12 cellular contexts compared by ENCODE assay signal in the genomic region with DNA sequence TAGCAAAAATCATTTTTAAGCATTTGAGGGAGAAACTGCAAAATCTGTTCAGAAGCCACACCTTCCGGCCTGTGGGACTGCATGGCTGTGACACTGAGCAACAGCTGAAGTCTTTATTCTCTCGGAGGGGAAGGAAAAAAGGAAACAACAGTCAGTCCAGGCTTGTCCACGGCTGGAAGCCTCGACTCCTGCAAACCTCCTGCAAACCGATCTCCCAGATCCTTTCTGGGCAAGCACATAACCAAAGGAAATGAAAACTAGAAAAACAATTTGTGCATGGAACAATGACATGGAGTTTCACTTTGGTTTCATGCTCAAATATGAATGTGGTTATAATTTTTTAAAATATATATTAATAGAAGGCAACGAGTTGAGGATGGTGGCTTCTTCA. TPM values are rescaled to one million over a fixed set of nuclear protein-coding genes. Genes with fewer than 3 reads are reported as not detected.
DNase-seq lines count a peak whose midpoint lies in the region; ATAC-seq and TF ChIP-seq lines count a peak whose summit lies in the region.
"Had no signal": no experiment of that assay in that cellular context is flagged by ENCODE, and none has a peak within 500 bp of the region (broad histone marks: within the 10 kb centered on the region; RNA-seq: fewer than 3 reads in every experiment).

No MANE protein-coding gene starts in this region.

- H3K4me3 Mint-ChIP-seq in osteocyte (ENCODE audit: unreplicated experiment): peak overlapping the region; percentile 92

- H3K9me3 Mint-ChIP-seq in osteocyte (ENCODE audit: unreplicated experiment): no peaks in the 10 kb centered on the region

- TF ChIP-seq CTCF in AG09309 (IDR thresholded peaks at IDR 0.05; ENCODE audit: control insufficient read depth, insufficient read depth, low read depth, low read length, missing control alignments): no peak
- no peak for TF ChIP-seq CTCF in fibroblast of villous mesenchyme (IDR thresholded peaks at IDR 0.05; ENCODE audit: insufficient read depth, low read depth, low read length)
- TF ChIP-seq CTCF in osteocyte (IDR thresholded peaks at IDR 0.05): no peak

- H3K27ac Mint-ChIP-seq in osteocyte (ENCODE audit: unreplicated experiment): peak overlapping the region; percentile 94

- H3K27me3 Mint-ChIP-seq in osteocyte (ENCODE audit: unreplicated experiment): no peaks in the 10 kb centered on the region

- H3K36me3 Mint-ChIP-seq in osteocyte (ENCODE audit: unreplicated experiment): peaks cover 70% of the 10 kb centered on the region

- DNase-seq in AG09309 (ENCODE audit: low read depth): no peak
- DNase-seq in SK-N-DZ (ENCODE audit: low spot score): peak; percentile 20
- DNase-seq in fibroblast of villous mesenchyme (ENCODE audit: low read depth): no peak
- DNase-seq in osteocyte (ENCODE audit: extremely low spot score, unreplicated experiment): no peak
- DNase-seq in UCSD-AML1 (lab: John Stamatoyannopoulos, UW; ENCODE audit: unreplicated experiment): no peak
- DNase-seq in RKO (ENCODE audit: low spot score): no peak
- DNase-seq: activated naive CD4-positive, alpha-beta T cell; Calu3; stimulated activated naive CD4-positive, alpha-beta T cell; SW 1271 had no signal

- peaks cover 59% of the 10 kb centered on the region for H3K4me1 Mint-ChIP-seq in osteocyte (ENCODE audit: unreplicated experiment)

- H3K4me3 ChIP-seq in AG09309 (ENCODE audit: control insufficient read depth, low read depth, low read length) (peak overlapping the region; percentile 63), fibroblast of villous mesenchyme (ENCODE audit: low read depth, low read length) (peak overlapping the region; percentile 88)

- ATAC-seq in HG02571 (IDR thresholded peaks at IDR 0.05; ENCODE audit: unreplicated experiment) (no peak), GM18868 (IDR thresholded peaks at IDR 0.05; ENCODE audit: unreplicated experiment) (no peak)

RNA-seq across cellular contexts. Expression of gene COL4A1, which starts 1.0 kb away (rescaled TPM):
- 47.5 and 48.2 TPM in 2 replicates for polyA plus RNA-seq in SK-N-DZ (2014; cell fraction: cytosol; rRNA removed)
- polyA plus RNA-seq in SK-N-DZ (2014; cell fraction: nucleus; rRNA removed): 44.8 and 49.1 TPM in 2 replicates
- total RNA-seq in fibroblast of villous mesenchyme (1,391 and 1,673 TPM in 2 replicates), osteocyte (3,181 and 3,589 TPM in 2 replicates)

RNA-seq across cellular contexts. Expression of gene COL4A2, which starts 1.1 kb away (rescaled TPM):
- polyA plus RNA-seq in SK-N-DZ (2014; cell fraction: cytosol; rRNA removed): 65.4 and 81.9 TPM in 2 replicates
- 108 and 116 TPM in 2 replicates for polyA plus RNA-seq in SK-N-DZ (2014; cell fraction: nucleus; rRNA removed)
- 756 and 1,116 TPM in 2 replicates for total RNA-seq in fibroblast of villous mesenchyme
- 2,001 and 2,067 TPM in 2 replicates for total RNA-seq in osteocyte
